10 cellular contexts compared by ENCODE assay signal in genomic region chr1:35857830-35858229, GRCh38. TPM values are rescaled to one million over a fixed set of nuclear protein-coding genes. Genes with fewer than 3 reads are reported as not detected.
A peak's percentile ranks its signal among the peaks of the same experiment; 100 is the strongest.
DNase-seq lines count a peak whose midpoint lies in the region; ATAC-seq and TF ChIP-seq lines count a peak whose summit lies in the region.
"Had no signal": no experiment of that assay in that cellular context is flagged by ENCODE, and none has a peak within 500 bp of the region (broad histone marks: within the 10 kb centered on the region; RNA-seq: fewer than 3 reads in every experiment).

No MANE protein-coding gene starts in this region.

- in situ Hi-C loops in ACHN (cut with HindIII; ENCODE audit: low pct_ligation_motif_present, low pct_unique_long_range_greater_than_20kb, low sequenced_read_pairs) = no loop called here

- DNase-seq in ACHN (peak; percentile 27), RPMI8226 (peak; percentile 30), fibroblast of the aortic adventitia (ENCODE audit: low read depth) (peak; percentile 39), NCI-H774 (lab: John Stamatoyannopoulos, UW) (no peak)
- no peak for DNase-seq in stimulated activated naive CD4-positive, alpha-beta T cell (lab: John Stamatoyannopoulos, UW)
- no peak for DNase-seq in stimulated activated naive CD4-positive, alpha-beta T cell treated with Interleukin-2 at 50 U/mL for 16 hours (lab: John Stamatoyannopoulos, UW)
- DNase-seq: glutamatergic neuron had no signal

- 0 out of 2 replicates have a peak, but pooled peaks have one; percentile 13 for TF ChIP-seq CTCF in GM12875 (IDR thresholded peaks at IDR 0.05; ENCODE audit: borderline replicate concordance, insufficient read depth, low read depth, low read length)
- TF ChIP-seq CTCF in fibroblast of the aortic adventitia (IDR thresholded peaks at IDR 0.05; ENCODE audit: insufficient read depth, low read length) = peak; percentile 19

- H3K4me3 ChIP-seq in GM12875 (ENCODE audit: low read depth, low read length) (no peak overlapping the region), fibroblast of the aortic adventitia (ENCODE audit: low read depth, low read length) (no peak overlapping the region)
- H3K4me3 ChIP-seq: skin epidermis had no signal

- ATAC-seq in HG02759 (IDR thresholded peaks at IDR 0.05; ENCODE audit: unreplicated experiment) = no peak

RNA-seq across cellular contexts. Expression of gene AGO1, which starts 25.2 kb away (rescaled TPM):
- 15.3 and 20.3 TPM in 2 replicates for total RNA-seq in fibroblast of the aortic adventitia (ENCODE audit: low replicate concordance)

RNA-seq across cellular contexts. Expression of gene AGO4, which starts 50.0 kb away (rescaled TPM):
- 7.7 and 13.5 TPM in 2 replicates for total RNA-seq in fibroblast of the aortic adventitia (ENCODE audit: low replicate concordance)

Comparison
In these comparisons a context has a peak if more than half of its experiments do, and no peak if none do; other contexts are left out.
1. DNase-seq: peak in ACHN (single experiment), RPMI8226 (single experiment) and fibroblast of the aortic adventitia (single experiment); none in stimulated activated naive CD4-positive, alpha-beta T cell (0 of 6), NCI-H774 (single experiment) and stimulated activated naive CD4-positive, alpha-beta T cell treated with Interleukin-2 at 50 U/mL for 16 hours (single experiment).